In the genomic region with DNA sequence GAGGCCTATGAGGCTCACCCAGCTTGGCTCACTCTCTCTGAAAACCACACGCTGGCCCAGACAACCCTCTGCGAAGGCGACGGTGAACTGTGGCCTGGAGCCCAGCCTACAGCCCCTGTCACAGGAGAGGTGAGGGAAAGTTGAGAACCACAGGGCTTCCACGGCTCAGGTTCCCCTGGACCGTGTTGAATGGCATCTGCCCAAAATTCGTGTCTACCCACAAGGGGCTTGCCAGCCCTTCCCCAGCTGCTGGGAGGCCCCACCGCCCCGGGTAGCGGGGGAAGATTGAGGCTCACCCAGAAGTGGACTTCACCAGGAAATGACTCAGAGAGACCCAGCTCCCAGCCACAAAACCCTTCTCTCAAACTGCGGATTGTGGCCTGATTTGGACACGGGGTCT, we compare ENCODE assay signal across 1 cellular context.
TF ChIP-seq lines count a peak whose summit lies in the region.

No MANE protein-coding gene starts in this region.

TF ChIP-seq in GM12878, 131 proteins besides CTCF, POLR2A, EP300 and RAD21 (continued from another document):
- no peak for TF ChIP-seq REST (IDR thresholded peaks at IDR 0.05; ENCODE audit: low read depth, low read length)
- TF ChIP-seq NR2C1 (IDR thresholded peaks at IDR 0.05) = no peak
- no peak for TF ChIP-seq PML (IDR thresholded peaks at IDR 0.05; ENCODE audit: low read length)
- no peak for TF ChIP-seq STAT1 (conservative IDR thresholded peaks at IDR 0.05)
TF ChIP-seq in GM12878: peak in this region for 0.
